In genomic region chr12:74624206-74624605, GRCh38 we compare ENCODE assay signal across 25 cellular contexts.
DNase-seq lines count a peak whose midpoint lies in the region; ATAC-seq lines count a peak whose summit lies in the region.
"Had no signal": no experiment of that assay in that cellular context is flagged by ENCODE, and none has a peak within 500 bp of the region (broad histone marks: within the 10 kb centered on the region; RNA-seq: fewer than 3 reads in every experiment).

No MANE protein-coding gene starts in this region.

- H3K27ac ChIP-seq in substantia nigra (ENCODE audit: low read depth, low read length, poor library complexity, severe bottlenecking): no peak overlapping the region
- H3K27ac ChIP-seq: BLaER1 treated with 17β-estradiol and CSF1 and Interleukin-3, amounts not matched to agents 10 nM and 100 nM; heart left ventricle; lower lobe of right lung; skin epidermis; stomach; transverse colon had no signal

- DNase-seq in DMS53 (lab: John Stamatoyannopoulos, UW): peak; percentile 89
- DNase-seq in NCI-H1436 (lab: John Stamatoyannopoulos, UW): peak; percentile 51
- DNase-seq in NCI-H345 (lab: John Stamatoyannopoulos, UW): peak; percentile 63
- peak; percentile 60 for DNase-seq in SHP77 treated with DMSO at 0.1 percent for 48 hours (lab: John Stamatoyannopoulos, UW)
- DNase-seq in substantia nigra (lab: John Stamatoyannopoulos, UW): no peak
- DNase-seq: activated CD4-positive, alpha-beta T cell treated with anti-CD3 and anti-CD28 coated beads for 48 hours; activated CD8-positive, alpha-beta memory T cell treated with anti-CD3 and anti-CD28 coated beads for 24 hours; activated gamma-delta T cell; activated naive CD8-positive, alpha-beta T cell treated with anti-CD3 and anti-CD28 coated beads, Interleukin-2, amount 50 U/mL, for 24 hours; central memory CD4-positive, alpha-beta T cell; heart left ventricle; KBM-7; kidney; lower lobe of right lung; MG63; natural killer cell; NCI-H526; stimulated activated CD4-positive, alpha-beta T cell treated with anti-CD3 and anti-CD28 coated beads, Interleukin-2, amount 100 ng/mL, for 24 hours; stomach; transverse colon had no signal

- no peak for ATAC-seq in HG03139 (IDR thresholded peaks at IDR 0.05; ENCODE audit: unreplicated experiment)
- no peak for ATAC-seq in HG03521 (IDR thresholded peaks at IDR 0.05; ENCODE audit: unreplicated experiment)
- ATAC-seq: activated naive CD8-positive, alpha-beta T cell treated with anti-CD3 and anti-CD28 coated beads, Interleukin-2, amount 50 U/mL, for 24 hours; HCT116; heart left ventricle; lower lobe of right lung; natural killer cell had no signal

Comparison
In these comparisons a context has a peak if more than half of its experiments do, and no peak if none do; other contexts are left out.
1. DNase-seq: peak in DMS53 (single experiment), NCI-H1436 (single experiment), NCI-H345 (single experiment) and SHP77 treated with DMSO at 0.1 percent for 48 hours (single experiment); none in substantia nigra (0 of 49).